In genomic region chr12:57628280-57629191, GRCh38 we compare ENCODE assay signal across 24 cellular contexts. TPM values are rescaled to one million over a fixed set of nuclear protein-coding genes. Genes with fewer than 3 reads are reported as not detected.
DNase-seq lines count a peak whose midpoint lies in the region; ATAC-seq, FAIRE-seq and TF ChIP-seq lines count a peak whose summit lies in the region.
"Had no signal": no experiment of that assay in that cellular context is flagged by ENCODE, and none has a peak within 500 bp of the region (broad histone marks: within the 10 kb centered on the region; RNA-seq: fewer than 3 reads in every experiment).

No MANE protein-coding gene starts in this region.

- peaks cover 0 to 2% of the 10 kb centered on the region in 2 experiments; a peak in 1 of 4 replicates for H3K4me1 ChIP-seq in SK-N-SH (ENCODE audit: control insufficient read depth in 1 of 2, insufficient read depth in 2 of 2, low read depth in 1 of 2, low read length in 1 of 2)
- H3K4me1 ChIP-seq in RWPE2 (ENCODE audit: insufficient read depth, poor library complexity, severe bottlenecking), result no peaks in the 10 kb centered on the region
- peaks cover 0 to 4% of the 10 kb centered on the region in 2 donors for H3K4me1 ChIP-seq in kidney (ENCODE audit: control insufficient read depth in 1 of 2, insufficient read depth in 1 of 2, low read depth in 1 of 2, low read length in 2 of 2)
- peaks cover 3% of the 10 kb centered on the region for H3K4me1 ChIP-seq in colonic mucosa

- DNase-seq in SK-N-SH, result peak; percentile 9
- peak; percentile 49 for DNase-seq in RWPE2 (ENCODE audit: low spot score)
- peak; percentile 46 for DNase-seq in kidney
- peak; percentile 4 for DNase-seq in retina
- DNase-seq in colonic mucosa, result no peak
- no peak for DNase-seq in AG08396 (ENCODE audit: low spot score)
- DNase-seq: activated CD8-positive, alpha-beta memory T cell treated with anti-CD3 and anti-CD28 coated beads, Interleukin-2, amount 10 ng/mL, durations not matched to agents 7 days and 5 days; activated effector memory CD4-positive, alpha-beta T cell treated with Interleukin-2 at 50 U/mL for 16 hours; HFFc6; NCI-H1092; NCI-H2081 treated with DMSO at 0.1 percent for 48 hours; NCI-H510A treated with DMSO at 0.1 percent for 48 hours; SIG-M5; stimulated activated CD4-positive, alpha-beta T cell treated with anti-CD3 and anti-CD28 coated beads, Interleukin-2, amount 100 ng/mL, for 48 hours; T-helper 9 cell had no signal

- H3K9me3 ChIP-seq in SK-N-SH, result no peaks in the 10 kb centered on the region
- no peaks in the 10 kb centered on the region for H3K9me3 ChIP-seq in RWPE2 (ENCODE audit: severe bottlenecking)
- no peaks in the 10 kb centered on the region for H3K9me3 ChIP-seq in kidney (ENCODE audit: control insufficient read depth in 1 of 2, low read length in 2 of 2)
- H3K9me3 ChIP-seq in colonic mucosa, result no peaks in the 10 kb centered on the region
- H3K9me3 ChIP-seq: ascending aorta, pancreas had no signal

- no peak for TF ChIP-seq RAD21 in SK-N-SH (IDR thresholded peaks at IDR 0.05; ENCODE audit: low read length)

- CTCF ChIA-PET in SK-N-SH (lab: Yijun Ruan, JAX), result interaction anchor here (1.3 to 11.0 kb wide), 2 partner anchors 9 to 46 kb away, joined by 3 to 298 read pairs; no protein-coding TSS in a partner anchor

- no peaks in the 10 kb centered on the region for H3K9me2 ChIP-seq in SK-N-SH

- POLR2A ChIA-PET in SK-N-SH (lab: Yijun Ruan, JAX), result no interaction called here

- TF ChIP-seq CTCF in SK-N-SH (IDR thresholded peaks at IDR 0.05) (no peak), RWPE2 (IDR thresholded peaks at IDR 0.05; ENCODE audit: poor library complexity, severe bottlenecking) (no peak), kidney (IDR thresholded peaks at IDR 0.05; ENCODE audit: borderline replicate concordance, extremely low read depth, insufficient read depth) (no peak), colonic mucosa (IDR thresholded peaks at IDR 0.05) (no peak)

- H3K9ac ChIP-seq in SK-N-SH (no peak overlapping the region), kidney (ENCODE audit: low read length in 2 of 2) (no peak overlapping the region), colonic mucosa (ENCODE audit: low read depth in 2 of 2, low read length in 2 of 2) (no peak overlapping the region)
- H3K9ac ChIP-seq: BLaER1 had no signal

- no peak overlapping the region for H3K4me2 ChIP-seq in SK-N-SH
- H3K4me2 ChIP-seq: BLaER1 had no signal

- H3F3A ChIP-seq in SK-N-SH (replicated peaks; ENCODE audit: insufficient read depth), result peaks cover 1% of the 10 kb centered on the region

- no peaks in the 10 kb centered on the region for H4K20me1 ChIP-seq in SK-N-SH (ENCODE audit: insufficient read depth)

- H2AFZ ChIP-seq in SK-N-SH (ENCODE audit: low read depth), result no peak overlapping the region
- H2AFZ ChIP-seq: hepatocyte had no signal

- 95% methylated on average over 29 of the region's 29 CpGs for WGBS in SK-N-SH (ENCODE audit: low lambda C conversion rate)

- H3K27me3 ChIP-seq in SK-N-SH (ENCODE audit: insufficient read depth) (no peaks in the 10 kb centered on the region), RWPE2 (ENCODE audit: insufficient read depth, poor library complexity, severe bottlenecking) (peaks cover 3% of the 10 kb centered on the region), colonic mucosa (peaks cover 78% of the 10 kb centered on the region)
- H3K27me3 ChIP-seq: ascending aorta had no signal

- ATAC-seq in SK-N-SH treated with all-trans-retinoic acid at 6 μM for 48 hours (no peak), RWPE2 (ENCODE audit: low read depth) (no peak), GM21825 (IDR thresholded peaks at IDR 0.05; ENCODE audit: unreplicated experiment) (no peak)

- H3K27ac ChIP-seq in SK-N-SH (ENCODE audit: low read depth in 2 of 2, low read length in 1 of 2), result no peak overlapping the region
- H3K27ac ChIP-seq in RWPE2 (ENCODE audit: poor library complexity, severe bottlenecking), result no peak overlapping the region
- H3K27ac ChIP-seq in kidney (ENCODE audit: low read depth in 2 of 2, low read length in 2 of 2), result no peak overlapping the region
- no peak overlapping the region for H3K27ac ChIP-seq in colonic mucosa
- H3K27ac ChIP-seq: 22Rv1, ascending aorta, BLaER1, hepatocyte, pancreas, skin epidermis had no signal

- no peak for TF ChIP-seq EP300 in SK-N-SH (IDR thresholded peaks at IDR 0.05; ENCODE audit: borderline replicate concordance in 1 of 2, low read depth in 1 of 2, low read length in 1 of 2)

- H3K4me3 ChIP-seq in SK-N-SH (ENCODE audit: low read depth in 2 of 2, low read length in 1 of 2) (no peak overlapping the region), RWPE2 (ENCODE audit: severe bottlenecking) (no peak overlapping the region), kidney (ENCODE audit: low read length in 2 of 2) (no peak overlapping the region), colonic mucosa (no peak overlapping the region)
- H3K4me3 ChIP-seq: ascending aorta, BLaER1, hepatocyte, skin epidermis had no signal

- no peak for FAIRE-seq in kidney (lab: Jason Lieb, UNC)
- FAIRE-seq: G401.6, pancreas had no signal

- H3K79me2 ChIP-seq in SK-N-SH (ENCODE audit: insufficient read depth), result no peaks in the 10 kb centered on the region
- H3K79me2 ChIP-seq: hepatocyte had no signal

- peaks cover 0 to 2% of the 10 kb centered on the region in 2 experiments for H3K36me3 ChIP-seq in SK-N-SH (replicated peaks in 1 of 2; ENCODE audit: control insufficient read depth in 1 of 2, insufficient read depth in 2 of 2, low read length in 1 of 2)
- H3K36me3 ChIP-seq in RWPE2 (ENCODE audit: low read depth), result no peaks in the 10 kb centered on the region
- H3K36me3 ChIP-seq in kidney (ENCODE audit: control insufficient read depth in 1 of 2, insufficient read depth in 2 of 2, low read length in 2 of 2), result no peaks in the 10 kb centered on the region
- H3K36me3 ChIP-seq in colonic mucosa, result no peaks in the 10 kb centered on the region
- H3K36me3 ChIP-seq: BLaER1, pancreas had no signal

- intact Hi-C loops in kidney (cut with DNase I) (no loop called here), colonic mucosa (cut with DNase I) (no loop called here)

TF ChIP-seq in SK-N-SH, 30 proteins besides CTCF, POLR2A, EP300 and RAD21 (continues in another document):
- no peak for TF ChIP-seq NFIC (IDR thresholded peaks at IDR 0.05; ENCODE audit: borderline replicate concordance)
- no peak for TF ChIP-seq JUND (IDR thresholded peaks at IDR 0.05)
- no peak for TF ChIP-seq USF2 (IDR thresholded peaks at IDR 0.05; ENCODE audit: borderline replicate concordance, low read depth, low read length)
- TF ChIP-seq TCF12 (IDR thresholded peaks at IDR 0.05), result no peak
- no peak for TF ChIP-seq EZH2phosphoT487 (IDR thresholded peaks at IDR 0.05; ENCODE audit: borderline replicate concordance, low read depth)
- TF ChIP-seq FOXJ3 (CRISPR knock-in tag; IDR thresholded peaks at IDR 0.05), result no peak
- TF ChIP-seq NRF1 (IDR thresholded peaks at IDR 0.05; ENCODE audit: low read depth, low read length), result no peak
- TF ChIP-seq TAF1 (IDR thresholded peaks at IDR 0.05; ENCODE audit: borderline replicate concordance, low read depth, low read length), result no peak

TF ChIP-seq in SK-N-SH treated with all-trans-retinoic acid at 6 μM for 48 hours, 23 proteins besides CTCF, POLR2A, EP300 and RAD21 (continues in another document):
- no peak for TF ChIP-seq CSDC2 (CRISPR knock-in tag; IDR thresholded peaks at IDR 0.05)
- TF ChIP-seq GLIS3 (CRISPR knock-in tag; IDR thresholded peaks at IDR 0.05), result no peak
- no peak for TF ChIP-seq PATZ1 (CRISPR knock-in tag; IDR thresholded peaks at IDR 0.05; ENCODE audit: borderline replicate concordance)
- TF ChIP-seq ZC3H10 (CRISPR knock-in tag; IDR thresholded peaks at IDR 0.05), result no peak
- TF ChIP-seq ARNTL (CRISPR knock-in tag; IDR thresholded peaks at IDR 0.05; ENCODE audit: borderline replicate concordance, low read depth), result no peak
- no peak for TF ChIP-seq OSR1 (CRISPR knock-in tag; IDR thresholded peaks at IDR 0.05)
- TF ChIP-seq ZNF8 (CRISPR knock-in tag; IDR thresholded peaks at IDR 0.05), result no peak

RNA-seq across cellular contexts. Expression of gene B4GALNT1, which starts 4.5 kb away (rescaled TPM):
- 5.2 and 5.3 TPM in 2 replicates for polyA plus RNA-seq in SK-N-SH (2012; rRNA removed)
- polyA plus RNA-seq in SK-N-SH (2012; cell fraction: cytosol; rRNA removed), result 3.0 and 5.1 TPM in 2 replicates
- polyA plus RNA-seq in SK-N-SH (2012; cell fraction: nucleus; rRNA removed), result 11.1 and 15.0 TPM in 2 replicates
- 2.0 TPM for total RNA-seq in kidney
- polyA plus RNA-seq in kidney (ENCODE audit: insufficient read depth, low read depth, low replicate concordance), result 1.6 TPM
- under 1 TPM; 0.32 to 0.88 TPM for total RNA-seq in colonic mucosa

RNA-seq across cellular contexts. Expression of gene ARHGEF25, which starts 17.3 kb away (rescaled TPM):
- polyA plus RNA-seq in SK-N-SH (2012; rRNA removed) (48.1 and 51.6 TPM in 2 replicates), kidney (ENCODE audit: insufficient read depth, low read depth, low replicate concordance) (10.9 TPM)
- 39.3 and 41.6 TPM in 2 replicates for polyA plus RNA-seq in SK-N-SH (2012; cell fraction: cytosol; rRNA removed)
- polyA plus RNA-seq in SK-N-SH (2012; cell fraction: nucleus; rRNA removed), result 220 and 239 TPM in 2 replicates
- total RNA-seq in kidney (15.0 TPM), colonic mucosa (10 to 100 TPM in 1 of 2 donors, 1 to 10 TPM in 1; 2.4 to 12.8 TPM)

RNA-seq across cellular contexts. Expression of gene DTX3, which starts 23.9 kb away (rescaled TPM):
- polyA plus RNA-seq in SK-N-SH (2012; rRNA removed) (61.2 and 62.6 TPM in 2 replicates), kidney (ENCODE audit: insufficient read depth, low read depth, low replicate concordance) (41.2 TPM)
- 21.8 and 33.1 TPM in 2 replicates for polyA plus RNA-seq in SK-N-SH (2012; cell fraction: cytosol; rRNA removed)
- polyA plus RNA-seq in SK-N-SH (2012; cell fraction: nucleus; rRNA removed), result 312 and 331 TPM in 2 replicates
- total RNA-seq in kidney (34.5 TPM), colonic mucosa (1 to 10 TPM; 3.4 to 7.4 TPM)

RNA-seq across cellular contexts. Expression of gene PIP4K2C, which starts 37.5 kb away (rescaled TPM):
- polyA plus RNA-seq in SK-N-SH (2012; rRNA removed) (34.2 and 40.1 TPM in 2 replicates), kidney (ENCODE audit: insufficient read depth, low read depth, low replicate concordance) (43.2 TPM)
- polyA plus RNA-seq in SK-N-SH (2012; cell fraction: cytosol; rRNA removed), result 35.5 and 40.3 TPM in 2 replicates
- 25.2 and 35.0 TPM in 2 replicates for polyA plus RNA-seq in SK-N-SH (2012; cell fraction: nucleus; rRNA removed)
- total RNA-seq in kidney (52.4 TPM), colonic mucosa (10 to 100 TPM; 43.6 to 60.2 TPM)

Comparison
In these comparisons a context has a peak if more than half of its experiments do, and no peak if none do; other contexts are left out.
1. DNase-seq: peak in SK-N-SH (single experiment), RWPE2 (single experiment), kidney (single experiment) and retina (single experiment); none in colonic mucosa (single experiment) and AG08396 (single experiment).